In the genomic region with DNA sequence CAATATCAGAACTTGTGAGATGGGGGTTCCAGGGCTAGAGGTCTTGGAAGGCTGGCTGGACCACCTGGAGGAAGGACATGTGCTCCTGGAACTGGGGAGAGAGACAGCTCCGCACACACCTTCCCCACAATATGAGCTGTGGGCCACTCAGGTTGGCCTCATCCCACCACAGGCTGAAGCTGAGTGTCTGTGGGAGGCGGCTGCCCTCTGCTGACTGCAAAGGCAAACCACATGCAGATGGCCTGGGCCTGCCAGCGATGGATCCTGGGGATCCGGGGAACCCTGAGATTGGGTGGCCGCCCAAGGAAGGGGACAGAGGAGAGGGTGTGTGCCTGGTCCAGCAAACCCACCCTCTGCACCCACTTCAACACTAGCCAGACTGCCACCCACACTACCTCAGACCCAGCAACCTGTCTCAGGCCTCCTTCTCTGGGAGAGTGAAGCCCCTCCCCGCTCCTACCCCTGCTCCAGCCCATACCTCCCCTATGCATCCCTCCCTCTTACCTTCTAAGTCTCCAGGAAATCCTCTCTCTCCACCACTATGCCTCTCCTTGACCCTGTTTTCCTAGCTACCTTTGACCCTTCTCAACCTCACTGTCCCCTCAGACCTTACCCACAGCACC, we compare ENCODE assay signal across 8 cellular contexts. TPM values are rescaled to one million over a fixed set of nuclear protein-coding genes. Genes with fewer than 3 reads are reported as not detected.
DNase-seq lines count a peak whose midpoint lies in the region; ATAC-seq and TF ChIP-seq lines count a peak whose summit lies in the region.

No MANE protein-coding gene starts in this region.

- ATAC-seq in SK-N-SH treated with all-trans-retinoic acid at 6 μM for 48 hours: peak; percentile 90
- no peak for ATAC-seq in GM18498 (IDR thresholded peaks at IDR 0.05; ENCODE audit: unreplicated experiment)
- no peak for ATAC-seq in HG03439 (IDR thresholded peaks at IDR 0.05; ENCODE audit: unreplicated experiment)

- no peak overlapping the region for H3K4me3 ChIP-seq in Karpas-422 (ENCODE audit: low read length)

- no peak overlapping the region for H3K27ac Mint-ChIP-seq in activated naive CD4-positive, alpha-beta T cell treated with anti-CD3 and anti-CD28 coated beads for 36 hours

- no peaks in the 10 kb centered on the region for H3K79me2 ChIP-seq in Karpas-422 (ENCODE audit: low read length)

- no peak overlapping the region for H3K4me3 Mint-ChIP-seq in activated naive CD4-positive, alpha-beta T cell treated with anti-CD3 and anti-CD28 coated beads for 36 hours

- no peaks in the 10 kb centered on the region for H3K36me3 ChIP-seq in Karpas-422 (ENCODE audit: insufficient read depth, low read length)

- H3K4me2 ChIP-seq in Karpas-422 (ENCODE audit: low read depth, low read length, poor library complexity, severe bottlenecking): no peak overlapping the region

- no peak overlapping the region for H3K9ac ChIP-seq in Karpas-422 (ENCODE audit: low read length)

- no peak overlapping the region for H2AFZ ChIP-seq in Karpas-422 (ENCODE audit: low read length)

- no peaks in the 10 kb centered on the region for H3K27me3 Mint-ChIP-seq in activated naive CD4-positive, alpha-beta T cell treated with anti-CD3 and anti-CD28 coated beads for 36 hours (ENCODE audit: low read depth)

- H3K9me3 ChIP-seq in Karpas-422 (ENCODE audit: low read length): no peaks in the 10 kb centered on the region

- CTCF ChIA-PET in activated naive CD4-positive, alpha-beta T cell treated with anti-CD3 and anti-CD28 coated beads for 36 hours (lab: Charles Lee): interaction anchor here (0.6 to 3.4 kb wide), 9 partner anchors 14 to 350 kb away, joined by 3 to 23 read pairs (median 4); partner anchors contain the start of genes CCDC33 and ISLR2

- no peaks in the 10 kb centered on the region for H4K20me1 ChIP-seq in Karpas-422 (ENCODE audit: insufficient read depth, low read depth, low read length)

- no peaks in the 10 kb centered on the region for H3K27me3 ChIP-seq in Karpas-422 (ENCODE audit: low read length)

- H3K9me3 Mint-ChIP-seq in activated naive CD4-positive, alpha-beta T cell treated with anti-CD3 and anti-CD28 coated beads for 36 hours: no peaks in the 10 kb centered on the region

- peaks cover 5% of the 10 kb centered on the region for H3K4me1 Mint-ChIP-seq in activated naive CD4-positive, alpha-beta T cell treated with anti-CD3 and anti-CD28 coated beads for 36 hours (ENCODE audit: low read depth)

- no peaks in the 10 kb centered on the region for H3K4me1 ChIP-seq in Karpas-422 (ENCODE audit: low read length)

- H3K9me2 ChIP-seq in Karpas-422 (replicated peaks; ENCODE audit: insufficient read depth, low read length): no peaks in the 10 kb centered on the region

- intact Hi-C loops in activated naive CD4-positive, alpha-beta T cell treated with anti-CD3 and anti-CD28 coated beads for 36 hours (cut with micrococcal nuclease): loop anchor here (1.0 kb wide), 2 partner anchors 195 to 349 kb away; no protein-coding TSS in a partner anchor
- intact Hi-C loops in posterior vena cava (cut with DNase I): loop anchor here in 1 of 2 donors (5.0 kb wide), 2 partner anchors 195 to 270 kb away; no protein-coding TSS in a partner anchor

- H3K36me3 Mint-ChIP-seq in activated naive CD4-positive, alpha-beta T cell treated with anti-CD3 and anti-CD28 coated beads for 36 hours (ENCODE audit: low read depth): no peaks in the 10 kb centered on the region

- no peak overlapping the region for H3K27ac ChIP-seq in Karpas-422 (ENCODE audit: low read length)

- DNase-seq in Daoy (ENCODE audit: low read depth) (peak; percentile 80), Karpas-422 (peak; percentile 85), globus pallidus (ENCODE audit: low spot score) (peak; percentile 20), posterior vena cava (ENCODE audit: low spot score) (peak; percentile 89)
- peak; percentile 68 for DNase-seq in activated naive CD4-positive, alpha-beta T cell treated with anti-CD3 and anti-CD28 coated beads for 36 hours

TF ChIP-seq in SK-N-SH treated with all-trans-retinoic acid at 6 μM for 48 hours, 23 proteins besides CTCF, POLR2A, EP300 and RAD21 (continues in another document):
- TF ChIP-seq RARB (CRISPR knock-in tag; IDR thresholded peaks at IDR 0.05) (no peak), ZC3H10 (CRISPR knock-in tag; IDR thresholded peaks at IDR 0.05) (no peak), GLIS3 (CRISPR knock-in tag; IDR thresholded peaks at IDR 0.05) (no peak), ARNTL (CRISPR knock-in tag; IDR thresholded peaks at IDR 0.05; ENCODE audit: borderline replicate concordance, low read depth) (no peak), TCF4 (CRISPR knock-in tag; IDR thresholded peaks at IDR 0.05; ENCODE audit: borderline replicate concordance) (no peak), ZFP3 (CRISPR knock-in tag; IDR thresholded peaks at IDR 0.05) (no peak), ZNF565 (CRISPR knock-in tag; conservative IDR thresholded peaks at IDR 0.05; ENCODE audit: low read depth) (no peak), PPARA (CRISPR knock-in tag; IDR thresholded peaks at IDR 0.05; ENCODE audit: borderline replicate concordance) (no peak), ZNF70 (CRISPR knock-in tag; IDR thresholded peaks at IDR 0.05) (no peak), TOX (CRISPR knock-in tag; IDR thresholded peaks at IDR 0.05; ENCODE audit: borderline replicate concordance) (no peak), SNAI2 (CRISPR knock-in tag; IDR thresholded peaks at IDR 0.05) (no peak), ESRRG (CRISPR knock-in tag; IDR thresholded peaks at IDR 0.05) (no peak)
- TF ChIP-seq, protein P1, sequence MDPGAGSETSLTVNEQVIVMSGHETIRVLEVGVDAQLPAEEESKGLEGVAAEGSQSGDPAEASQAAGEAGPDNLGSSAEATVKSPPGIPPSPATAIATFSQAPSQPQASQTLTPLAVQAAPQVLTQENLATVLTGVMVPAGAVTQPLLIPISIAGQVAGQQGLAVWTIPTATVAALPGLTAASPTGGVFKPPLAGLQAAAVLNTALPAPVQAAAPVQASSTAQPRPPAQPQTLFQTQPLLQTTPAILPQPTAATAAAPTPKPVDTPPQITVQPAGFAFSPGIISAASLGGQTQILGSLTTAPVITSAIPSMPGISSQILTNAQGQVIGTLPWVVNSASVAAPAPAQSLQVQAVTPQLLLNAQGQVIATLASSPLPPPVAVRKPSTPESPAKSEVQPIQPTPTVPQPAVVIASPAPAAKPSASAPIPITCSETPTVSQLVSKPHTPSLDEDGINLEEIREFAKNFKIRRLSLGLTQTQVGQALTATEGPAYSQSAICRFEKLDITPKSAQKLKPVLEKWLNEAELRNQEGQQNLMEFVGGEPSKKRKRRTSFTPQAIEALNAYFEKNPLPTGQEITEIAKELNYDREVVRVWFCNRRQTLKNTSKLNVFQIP (CRISPR knock-in tag; IDR thresholded peaks at IDR 0.05; ENCODE audit: borderline replicate concordance, low read depth): no peak
- TF ChIP-seq, protein P2, sequence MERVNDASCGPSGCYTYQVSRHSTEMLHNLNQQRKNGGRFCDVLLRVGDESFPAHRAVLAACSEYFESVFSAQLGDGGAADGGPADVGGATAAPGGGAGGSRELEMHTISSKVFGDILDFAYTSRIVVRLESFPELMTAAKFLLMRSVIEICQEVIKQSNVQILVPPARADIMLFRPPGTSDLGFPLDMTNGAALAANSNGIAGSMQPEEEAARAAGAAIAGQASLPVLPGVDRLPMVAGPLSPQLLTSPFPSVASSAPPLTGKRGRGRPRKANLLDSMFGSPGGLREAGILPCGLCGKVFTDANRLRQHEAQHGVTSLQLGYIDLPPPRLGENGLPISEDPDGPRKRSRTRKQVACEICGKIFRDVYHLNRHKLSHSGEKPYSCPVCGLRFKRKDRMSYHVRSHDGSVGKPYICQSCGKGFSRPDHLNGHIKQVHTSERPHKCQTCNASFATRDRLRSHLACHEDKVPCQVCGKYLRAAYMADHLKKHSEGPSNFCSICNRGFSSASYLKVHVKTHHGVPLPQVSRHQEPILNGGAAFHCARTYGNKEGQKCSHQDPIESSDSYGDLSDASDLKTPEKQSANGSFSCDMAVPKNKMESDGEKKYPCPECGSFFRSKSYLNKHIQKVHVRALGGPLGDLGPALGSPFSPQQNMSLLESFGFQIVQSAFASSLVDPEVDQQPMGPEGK (CRISPR knock-in tag; IDR thresholded peaks at IDR 0.05; ENCODE audit: borderline replicate concordance): no peak
- TF ChIP-seq, protein P3, sequence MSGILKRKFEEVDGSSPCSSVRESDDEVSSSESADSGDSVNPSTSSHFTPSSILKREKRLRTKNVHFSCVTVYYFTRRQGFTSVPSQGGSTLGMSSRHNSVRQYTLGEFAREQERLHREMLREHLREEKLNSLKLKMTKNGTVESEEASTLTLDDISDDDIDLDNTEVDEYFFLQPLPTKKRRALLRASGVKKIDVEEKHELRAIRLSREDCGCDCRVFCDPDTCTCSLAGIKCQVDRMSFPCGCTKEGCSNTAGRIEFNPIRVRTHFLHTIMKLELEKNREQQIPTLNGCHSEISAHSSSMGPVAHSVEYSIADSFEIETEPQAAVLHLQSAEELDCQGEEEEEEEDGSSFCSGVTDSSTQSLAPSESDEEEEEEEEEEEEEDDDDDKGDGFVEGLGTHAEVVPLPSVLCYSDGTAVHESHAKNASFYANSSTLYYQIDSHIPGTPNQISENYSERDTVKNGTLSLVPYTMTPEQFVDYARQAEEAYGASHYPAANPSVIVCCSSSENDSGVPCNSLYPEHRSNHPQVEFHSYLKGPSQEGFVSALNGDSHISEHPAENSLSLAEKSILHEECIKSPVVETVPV (CRISPR knock-in tag; IDR thresholded peaks at IDR 0.05): no peak

RNA-seq across cellular contexts. Expression of gene CYP11A1, which starts 44.8 kb away (rescaled TPM):
- 0.06 and 0.12 TPM in 2 replicates for total RNA-seq in Daoy (2014; rRNA removed; shearing (Covaris generic))
- not detected in 2 replicates for total RNA-seq in Karpas-422 (2014; rRNA removed; shearing (Covaris generic); ENCODE audit: low replicate concordance)
- not detected for total RNA-seq in activated naive CD4-positive, alpha-beta T cell treated with anti-CD3 and anti-CD28 coated beads for 36 hours
- total RNA-seq in posterior vena cava: 1 to 10 TPM in 1 of 2 donors, under 1 TPM in 1; 0.71 to 1.2 TPM

Comparison
In these comparisons a context has a peak if more than half of its experiments do, and no peak if none do; other contexts are left out.
1. DNase-seq: peak in every context shown above with its lines; median percentile 89 in posterior vena cava; 85 in Karpas-422; 80 in Daoy; 68 in activated naive CD4-positive, alpha-beta T cell treated with anti-CD3 and anti-CD28 coated beads for 36 hours; 20 in globus pallidus.